ENCODE assay signal across 26 cellular contexts in genomic region chr5:176902911-176903664, GRCh38. TPM values are rescaled to one million over a fixed set of nuclear protein-coding genes. Genes with fewer than 3 reads are reported as not detected.
A peak's percentile ranks its signal among the peaks of the same experiment; 100 is the strongest.
DNase-seq lines count a peak whose midpoint lies in the region; ATAC-seq, FAIRE-seq and TF ChIP-seq lines count a peak whose summit lies in the region.
"Had no signal": no experiment of that assay in that cellular context is flagged by ENCODE, and none has a peak within 500 bp of the region (broad histone marks: within the 10 kb centered on the region; RNA-seq: fewer than 3 reads in every experiment).

No MANE protein-coding gene starts in this region.

- peaks cover 38% of the 10 kb centered on the region for H3K4me1 Mint-ChIP-seq in activated T-cell treated with anti-CD3 and anti-CD28 coated beads, Interleukin-2, amount 50 U/mL, for 72 hours (ENCODE audit: low read depth)
- H3K4me1 Mint-ChIP-seq in type B pancreatic cell (ENCODE audit: unreplicated experiment) = peaks cover 14% of the 10 kb centered on the region

- no peaks in the 10 kb centered on the region for H3K9me3 Mint-ChIP-seq in activated T-cell treated with anti-CD3 and anti-CD28 coated beads, Interleukin-2, amount 50 U/mL, for 72 hours
- no peaks in the 10 kb centered on the region for H3K9me3 Mint-ChIP-seq in type B pancreatic cell
- H3K9me3 Mint-ChIP-seq: activated naive CD8-positive, alpha-beta T cell treated with anti-CD3 and anti-CD28 coated beads, Interleukin-2, amount 10 ng/mL, durations not matched to agents 7 days and 5 days; CD4-positive, CD25-positive, alpha-beta regulatory T cell; natural killer cell treated with Interleukin-12 subunit alpha and Interleukin-12 subunit beta and Interleukin-15 and Interleukin-18, amount 100 ng/mL, for 72 hours had no signal

- H3K36me3 ChIP-seq in kidney epithelial cell (ENCODE audit: control insufficient read depth, insufficient read depth, low read length) (no peaks in the 10 kb centered on the region), OCI-LY7 (ENCODE audit: insufficient read depth, low read length) (peaks cover 71% of the 10 kb centered on the region), SJCRH30 (peaks cover 55% of the 10 kb centered on the region)

- CTCF ChIA-PET in OCI-LY7 (lab: Charles Lee; ENCODE audit: unreplicated experiment) = no interaction called here

- no peak overlapping the region for H3K4me3 Mint-ChIP-seq in activated T-cell treated with anti-CD3 and anti-CD28 coated beads, Interleukin-2, amount 50 U/mL, for 72 hours
- peak overlapping the region; percentile 15 for H3K4me3 Mint-ChIP-seq in type B pancreatic cell
- H3K4me3 Mint-ChIP-seq: activated naive CD8-positive, alpha-beta T cell treated with anti-CD3 and anti-CD28 coated beads, Interleukin-2, amount 10 ng/mL, durations not matched to agents 7 days and 5 days; CD4-positive, CD25-positive, alpha-beta regulatory T cell; natural killer cell treated with Interleukin-12 subunit alpha and Interleukin-12 subunit beta and Interleukin-15 and Interleukin-18, amount 100 ng/mL, for 72 hours had no signal

- H3K4me1 ChIP-seq in OCI-LY7 (ENCODE audit: insufficient read depth, low read length, poor library complexity, severe bottlenecking) = no peaks in the 10 kb centered on the region
- H3K4me1 ChIP-seq in SJCRH30 = peaks cover 3% of the 10 kb centered on the region; the same call in 1 of the 2 replicates
- H3K4me1 ChIP-seq: HAP-1 had no signal

- H3K4me3 ChIP-seq in kidney epithelial cell (ENCODE audit: low read depth, low read length) (no peak overlapping the region), OCI-LY7 (ENCODE audit: low read depth, low read length, poor library complexity, severe bottlenecking) (no peak overlapping the region), SJCRH30 (no peak overlapping the region)
- H3K4me3 ChIP-seq: HAP-1, hepatocyte, skin epidermis had no signal

- TF ChIP-seq CTCF in kidney epithelial cell (IDR thresholded peaks at IDR 0.05; ENCODE audit: insufficient read depth, low read length, poor library complexity, severe bottlenecking) (no peak), type B pancreatic cell (conservative IDR thresholded peaks at IDR 0.05) (no peak), OCI-LY7 (conservative IDR thresholded peaks at IDR 0.05; ENCODE audit: low read length) (no peak)

- peak overlapping the region; percentile 48 for H3K27ac Mint-ChIP-seq in activated T-cell treated with anti-CD3 and anti-CD28 coated beads, Interleukin-2, amount 50 U/mL, for 72 hours
- no peak overlapping the region for H3K27ac Mint-ChIP-seq in type B pancreatic cell

- H4K20me1 ChIP-seq in OCI-LY7 (ENCODE audit: insufficient read depth, low read length) = no peaks in the 10 kb centered on the region

- H3K27ac ChIP-seq in OCI-LY7 (ENCODE audit: low read depth, low read length, poor library complexity, severe bottlenecking) (no peak overlapping the region), SJCRH30 (no peak overlapping the region)
- H3K27ac ChIP-seq: hepatocyte had no signal

- no peaks in the 10 kb centered on the region for H3K27me3 ChIP-seq in kidney epithelial cell (ENCODE audit: control insufficient read depth, insufficient read depth, low read length)
- H3K27me3 ChIP-seq in SJCRH30 = no peaks in the 10 kb centered on the region
- H3K27me3 ChIP-seq: hepatocyte had no signal

- H3K9me2 ChIP-seq in OCI-LY7 (ENCODE audit: insufficient read depth, low read length) = no peaks in the 10 kb centered on the region

- H3K79me2 ChIP-seq in OCI-LY7 (ENCODE audit: insufficient read depth, low read depth, low read length) = no peaks in the 10 kb centered on the region
- H3K79me2 ChIP-seq: hepatocyte had no signal

- H3K36me3 Mint-ChIP-seq in activated T-cell treated with anti-CD3 and anti-CD28 coated beads, Interleukin-2, amount 50 U/mL, for 72 hours (ENCODE audit: insufficient read depth in 2 of 2) = peaks cover 5 to 18% of the 10 kb centered on the region in 2 donors
- peaks cover 35% of the 10 kb centered on the region for H3K36me3 Mint-ChIP-seq in type B pancreatic cell

- no peak overlapping the region for H3K4me2 ChIP-seq in OCI-LY7 (ENCODE audit: low read length)
- H3K4me2 ChIP-seq: hepatocyte had no signal

- H3K27me3 Mint-ChIP-seq in activated T-cell treated with anti-CD3 and anti-CD28 coated beads, Interleukin-2, amount 50 U/mL, for 72 hours (ENCODE audit: low read depth) = no peaks in the 10 kb centered on the region
- peaks cover 1% of the 10 kb centered on the region for H3K27me3 Mint-ChIP-seq in type B pancreatic cell
- H3K27me3 Mint-ChIP-seq: activated naive CD8-positive, alpha-beta T cell treated with anti-CD3 and anti-CD28 coated beads, Interleukin-2, amount 10 ng/mL, durations not matched to agents 7 days and 5 days; CD4-positive, CD25-positive, alpha-beta regulatory T cell; natural killer cell treated with Interleukin-12 subunit alpha and Interleukin-12 subunit beta and Interleukin-15 and Interleukin-18, amount 100 ng/mL, for 72 hours had no signal

- ATAC-seq in activated T-cell treated with anti-CD3 and anti-CD28 coated beads, Interleukin-2, amount 50 U/mL, for 72 hours (replicated peaks in 1 of 2) = no peak
- ATAC-seq: natural killer cell treated with Interleukin-12 subunit alpha and Interleukin-12 subunit beta and Interleukin-15 and Interleukin-18, amount 100 ng/mL, for 72 hours; Right ventricle myocardium inferior had no signal

- BruUV-seq in OCI-LY7 (replicated peaks; lab: Mats Ljungman, UMichigan) = no TSS peak

- DNase-seq in activated T-cell treated with anti-CD3 and anti-CD28 coated beads, Interleukin-2, amount 50 U/mL, for 72 hours = no peak
- no peak for DNase-seq in activated T-cell treated with anti-CD3 and anti-CD28 coated beads, Interleukin-2, amount 50 U/mL, for 1 hour
- DNase-seq in RCC 7860 (ENCODE audit: low spot score) (peak; percentile 84), kidney epithelial cell (ENCODE audit: low read depth) (peak; percentile 89), type B pancreatic cell (ENCODE audit: extremely low spot score, unreplicated experiment) (no peak), OCI-LY7 (ENCODE audit: low spot score) (no peak), SJCRH30 (no peak), HUDEP-2 (lab: John Stamatoyannopoulos, UW; ENCODE audit: unreplicated experiment in 76 of 76) (no peak)
- DNase-seq: activated CD4-positive, alpha-beta T cell treated with anti-CD3 and anti-CD28 coated beads for 48 hours; activated naive CD8-positive, alpha-beta T cell treated with anti-CD3 and anti-CD28 coated beads, Interleukin-2, amount 10 ng/mL, durations not matched to agents 7 days and 5 days; CD4-positive, CD25-positive, alpha-beta regulatory T cell; cortex of kidney; DMS79 treated with DMSO at 0.1 percent for 48 hours; MM.1S; NCI-H187; NCI-H446; stimulated activated CD4-positive, alpha-beta T cell treated with anti-CD3 and anti-CD28 coated beads, Interleukin-4, amount 100 ng/mL, for 1 hour; SW 1271 had no signal

- intact Hi-C loops in OCI-LY7 (cut with micrococcal nuclease; ENCODE audit: unreplicated experiment) = no loop called here

- no peaks in the 10 kb centered on the region for H3K9me3 ChIP-seq in OCI-LY7 (ENCODE audit: low read length)
- H3K9me3 ChIP-seq in SJCRH30 (replicated peaks) = no peaks in the 10 kb centered on the region
- H3K9me3 ChIP-seq: HAP-1 had no signal

- POLR2A ChIA-PET in OCI-LY7 (lab: Charles Lee) = interaction anchor here (0.6 to 1.0 kb wide), 2 partner anchors 20 to 234 kb away, joined by 4 read pairs; no protein-coding TSS in a partner anchor

- no peak overlapping the region for H2AFZ ChIP-seq in OCI-LY7 (ENCODE audit: low read length)
- H2AFZ ChIP-seq: hepatocyte had no signal

- FAIRE-seq in RCC 7860 (lab: Jason Lieb, UNC) = peak; percentile 95
- FAIRE-seq: TTC549, urothelium cell line had no signal

RNA-seq across cellular contexts. Expression of gene HK3, which starts 3.9 kb away (rescaled TPM):
- under 1 TPM; 0.46 to 0.81 TPM for total RNA-seq in activated T-cell treated with anti-CD3 and anti-CD28 coated beads, Interleukin-2, amount 50 U/mL, for 72 hours
- 0.04 TPM in 1 of 2 replicates, not detected in the other for total RNA-seq in kidney epithelial cell
- 0.77 TPM in 1 of 2 replicates, not detected in the other for total RNA-seq in type B pancreatic cell (ENCODE audit: low replicate concordance)
- total RNA-seq in OCI-LY7 (2014; rRNA removed; shearing (Covaris generic)) = 0.38 TPM in 1 of 2 replicates, not detected in the other
- not detected in 2 replicates for total RNA-seq in OCI-LY7 (2022)
- 0.15 TPM in 1 of 2 replicates, not detected in the other for total RNA-seq in SJCRH30 (2014; rRNA removed; shearing (Covaris generic))
- total RNA-seq: lung microvascular endothelial cell had no signal

Comparison
In these comparisons a context has a peak if more than half of its experiments do, and no peak if none do; other contexts are left out.
1. DNase-seq: peak in RCC 7860 (single experiment) and kidney epithelial cell (single experiment); none in activated T-cell treated with anti-CD3 and anti-CD28 coated beads, Interleukin-2, amount 50 U/mL, for 72 hours (0 of 2), activated T-cell treated with anti-CD3 and anti-CD28 coated beads, Interleukin-2, amount 50 U/mL, for 1 hour (single experiment), type B pancreatic cell (single experiment), OCI-LY7 (single experiment), SJCRH30 (0 of 2) and HUDEP-2 (0 of 76).